In genomic region chr13:110921695-110922094, GRCh38 we compare ENCODE assay signal across 22 cellular contexts. TPM values are rescaled to one million over a fixed set of nuclear protein-coding genes. Genes with fewer than 3 reads are reported as not detected.
DNase-seq lines count a peak whose midpoint lies in the region; ATAC-seq and TF ChIP-seq lines count a peak whose summit lies in the region.
"Had no signal": no experiment of that assay in that cellular context is flagged by ENCODE, and none has a peak within 500 bp of the region (broad histone marks: within the 10 kb centered on the region; RNA-seq: fewer than 3 reads in every experiment).

No MANE protein-coding gene starts in this region.

- H3K18ac ChIP-seq in mesenchymal stem cell (ENCODE audit: low read depth in 1 of 2, low read length in 2 of 2), result no peak overlapping the region

- TF ChIP-seq CTCF in natural killer cell (IDR thresholded peaks at IDR 0.05) (no peak), activated B cell treated with CpG ODN at 0.5 μM for 24 hours (IDR thresholded peaks at IDR 0.05) (no peak), Peyer's patch (IDR thresholded peaks at IDR 0.05) (no peak)

- intact Hi-C loops in natural killer cell (cut with micrococcal nuclease), result no loop called here
- intact Hi-C loops in activated B cell treated with CpG ODN at 0.5 μM for 24 hours (cut with micrococcal nuclease), result no loop called here

- no peak overlapping the region for H4K91ac ChIP-seq in mesenchymal stem cell (ENCODE audit: low read length)

- no peak for ATAC-seq in natural killer cell treated with Interleukin-12 subunit alpha and Interleukin-12 subunit beta and Interleukin-15 and Interleukin-18, amount 100 ng/mL, for 72 hours
- no peak for ATAC-seq in natural killer cell
- ATAC-seq in activated B cell treated with CpG ODN at 0.5 μM for 24 hours (ENCODE audit: low read depth), result no peak
- ATAC-seq: left lung had no signal

- no peak overlapping the region for H3K4ac ChIP-seq in mesenchymal stem cell (ENCODE audit: low read depth in 1 of 2, low read length in 2 of 2)

- H2BK5ac ChIP-seq in mesenchymal stem cell (ENCODE audit: low read depth, low read length, poor library complexity, severe bottlenecking), result no peak overlapping the region

- peaks cover 28 to 34% of the 10 kb centered on the region in 2 donors for H3K27me3 Mint-ChIP-seq in natural killer cell treated with Interleukin-12 subunit alpha and Interleukin-12 subunit beta and Interleukin-15 and Interleukin-18, amount 100 ng/mL, for 72 hours
- H3K27me3 Mint-ChIP-seq in natural killer cell (ENCODE audit: low read depth in 2 of 2) (peaks cover 39 to 50% of the 10 kb centered on the region in 2 donors), activated B cell treated with CpG ODN at 0.5 μM for 24 hours (peaks cover 3% of the 10 kb centered on the region)

- POLR2A ChIA-PET in activated B cell treated with CpG ODN at 0.5 μM for 24 hours (lab: Charles Lee), result interaction anchor here (1.0 kb wide), 1 partner anchor 209 kb away, joined by 3 read pairs; no protein-coding TSS in a partner anchor

- no peak overlapping the region for H2BK120ac ChIP-seq in mesenchymal stem cell (ENCODE audit: low read depth, low read length)

- H3K36me3 ChIP-seq in mesenchymal stem cell (ENCODE audit: control insufficient read depth in 1 of 2, insufficient read depth in 2 of 2, low read depth in 1 of 2, low read length in 2 of 2) (no peaks in the 10 kb centered on the region), Peyer's patch (no peaks in the 10 kb centered on the region)
- H3K36me3 ChIP-seq: left lung, ovary had no signal

- no peak overlapping the region for H3K23ac ChIP-seq in mesenchymal stem cell (ENCODE audit: low read length in 2 of 2)

- H2BK12ac ChIP-seq in mesenchymal stem cell (ENCODE audit: low read length in 2 of 2), result no peak overlapping the region

- TF ChIP-seq POLR2A in Peyer's patch (IDR thresholded peaks at IDR 0.05), result no peak

- peak overlapping the region; percentile 34 for H3K4me3 Mint-ChIP-seq in natural killer cell treated with Interleukin-12 subunit alpha and Interleukin-12 subunit beta and Interleukin-15 and Interleukin-18, amount 100 ng/mL, for 72 hours
- H3K4me3 Mint-ChIP-seq in natural killer cell (no peak overlapping the region), activated B cell treated with CpG ODN at 0.5 μM for 24 hours (peak overlapping the region; percentile 37)
- H3K4me3 Mint-ChIP-seq: activated naive CD4-positive, alpha-beta T cell treated with anti-CD3 and anti-CD28 coated beads for 36 hours; activated T-cell treated with anti-CD3 and anti-CD28 coated beads, Interleukin-2, amount 50 U/mL, for 4 hours; mesothelial cell of epicardium; type B pancreatic cell had no signal

- no peak overlapping the region for H2AK5ac ChIP-seq in mesenchymal stem cell (ENCODE audit: low read length, severe bottlenecking)

- peak overlapping the region; percentile 16 for H2AFZ ChIP-seq in mesenchymal stem cell (ENCODE audit: low read depth, low read length)
- H2AFZ ChIP-seq: GM23248 had no signal

- peaks cover 4% of the 10 kb centered on the region for H3K79me1 ChIP-seq in mesenchymal stem cell (replicated peaks; ENCODE audit: low read length, poor library complexity, severe bottlenecking)

- H3K4me1 ChIP-seq in mesenchymal stem cell (ENCODE audit: control insufficient read depth, insufficient read depth, low read depth, low read length) (peaks cover 2% of the 10 kb centered on the region), Peyer's patch (no peaks in the 10 kb centered on the region)

- H3K14ac ChIP-seq in mesenchymal stem cell (ENCODE audit: low read length in 2 of 2), result no peak overlapping the region

- no peaks in the 10 kb centered on the region for H3K9me3 Mint-ChIP-seq in natural killer cell treated with Interleukin-12 subunit alpha and Interleukin-12 subunit beta and Interleukin-15 and Interleukin-18, amount 100 ng/mL, for 72 hours
- H3K9me3 Mint-ChIP-seq in natural killer cell (no peaks in the 10 kb centered on the region), activated B cell treated with CpG ODN at 0.5 μM for 24 hours (no peaks in the 10 kb centered on the region)
- H3K9me3 Mint-ChIP-seq: activated naive CD4-positive, alpha-beta T cell treated with anti-CD3 and anti-CD28 coated beads for 36 hours; activated T-cell treated with anti-CD3 and anti-CD28 coated beads, Interleukin-2, amount 50 U/mL, for 4 hours; mesothelial cell of epicardium; naive B cell; type B pancreatic cell had no signal

- H3K27ac ChIP-seq in mesenchymal stem cell (ENCODE audit: low read length, poor library complexity, severe bottlenecking) (no peak overlapping the region), Peyer's patch (no peak overlapping the region)
- H3K27ac ChIP-seq: C4-2B, GM23248, left lung, ovary, skin epidermis had no signal

- WGBS in mesenchymal stem cell, result 86% methylated on average over 8 of the region's 8 CpGs

- DNase-seq in natural killer cell treated with Interleukin-12 subunit alpha and Interleukin-12 subunit beta and Interleukin-15 and Interleukin-18, amount 100 ng/mL, for 72 hours (ENCODE audit: low spot score), result no peak
- no peak for DNase-seq in natural killer cell
- no peak for DNase-seq in activated B cell treated with CpG ODN at 0.5 μM for 24 hours
- no peak for DNase-seq in mesenchymal stem cell
- DNase-seq in Peyer's patch, result no peak
- DNase-seq in T1000 (lab: John Stamatoyannopoulos, UW), result no peak
- no peak for DNase-seq in NCI-H69 (lab: John Stamatoyannopoulos, UW)
- DNase-seq: activated naive CD4-positive, alpha-beta T cell treated with anti-CD3 and anti-CD28 coated beads for 36 hours; activated T-cell treated with anti-CD3 and anti-CD28 coated beads, Interleukin-2, amount 50 U/mL, for 4 hours; amygdala; DND-41; GM23248; left lung; naive B cell; NCI-H1092 treated with DMSO at 0.1 percent for 48 hours; NCI-H187; NCI-H526 treated with DMSO at 0.1 percent for 48 hours; ovary had no signal

- no peak overlapping the region for H3K4me2 ChIP-seq in mesenchymal stem cell (ENCODE audit: low read length, poor library complexity, severe bottlenecking)

- CTCF ChIA-PET in activated B cell treated with CpG ODN at 0.5 μM for 24 hours (lab: Charles Lee), result no interaction called here

- peaks cover 0 to 10% of the 10 kb centered on the region in 2 experiments for H3K27me3 ChIP-seq in mesenchymal stem cell (ENCODE audit: control insufficient read depth in 1 of 2, insufficient read depth in 1 of 2, low read length in 2 of 2)
- no peaks in the 10 kb centered on the region for H3K27me3 ChIP-seq in Peyer's patch
- H3K27me3 ChIP-seq: ovary had no signal

- H3K9me3 ChIP-seq in mesenchymal stem cell (ENCODE audit: control insufficient read depth, low read length), result no peaks in the 10 kb centered on the region
- no peaks in the 10 kb centered on the region for H3K9me3 ChIP-seq in Peyer's patch
- H3K9me3 ChIP-seq: left lung, ovary had no signal

- no peak overlapping the region for H4K8ac ChIP-seq in mesenchymal stem cell (ENCODE audit: low read length)

- H3K4me3 ChIP-seq in mesenchymal stem cell (ENCODE audit: insufficient read depth in 1 of 2, low read depth in 1 of 2, low read length in 2 of 2) (no peak overlapping the region), Peyer's patch (no peak overlapping the region)
- H3K4me3 ChIP-seq: GM23248, left lung, ovary, skin epidermis had no signal

- H3K27ac Mint-ChIP-seq in natural killer cell treated with Interleukin-12 subunit alpha and Interleukin-12 subunit beta and Interleukin-15 and Interleukin-18, amount 100 ng/mL, for 72 hours, result peak overlapping the region in 1 of 2 donors; percentile 22
- no peak overlapping the region for H3K27ac Mint-ChIP-seq in natural killer cell
- H3K27ac Mint-ChIP-seq in activated B cell treated with CpG ODN at 0.5 μM for 24 hours, result peak overlapping the region; percentile 92
- H3K27ac Mint-ChIP-seq: activated naive CD4-positive, alpha-beta T cell treated with anti-CD3 and anti-CD28 coated beads for 36 hours; mesothelial cell of epicardium; type B pancreatic cell had no signal

- H3K4me1 Mint-ChIP-seq in natural killer cell treated with Interleukin-12 subunit alpha and Interleukin-12 subunit beta and Interleukin-15 and Interleukin-18, amount 100 ng/mL, for 72 hours (ENCODE audit: low read depth in 2 of 2), result peaks cover 13 to 17% of the 10 kb centered on the region in 2 donors
- H3K4me1 Mint-ChIP-seq in natural killer cell (peaks cover 6 to 11% of the 10 kb centered on the region in 2 donors), activated B cell treated with CpG ODN at 0.5 μM for 24 hours (peaks cover 36% of the 10 kb centered on the region)

- no peaks in the 10 kb centered on the region for H3K36me3 Mint-ChIP-seq in natural killer cell treated with Interleukin-12 subunit alpha and Interleukin-12 subunit beta and Interleukin-15 and Interleukin-18, amount 100 ng/mL, for 72 hours
- no peaks in the 10 kb centered on the region for H3K36me3 Mint-ChIP-seq in natural killer cell
- H3K36me3 Mint-ChIP-seq in activated B cell treated with CpG ODN at 0.5 μM for 24 hours (ENCODE audit: low read depth), result no peaks in the 10 kb centered on the region
- H3K36me3 Mint-ChIP-seq: mesothelial cell of epicardium, naive B cell, type B pancreatic cell had no signal

- H3K9ac ChIP-seq in mesenchymal stem cell (ENCODE audit: low read length), result no peak overlapping the region
- H3K9ac ChIP-seq: GM23248 had no signal

- no peak overlapping the region for H2BK15ac ChIP-seq in mesenchymal stem cell (ENCODE audit: low read depth, poor library complexity, severe bottlenecking)

RNA-seq across cellular contexts. Expression of gene ANKRD10, which starts 6.8 kb away (rescaled TPM):
- total RNA-seq in natural killer cell treated with Interleukin-12 subunit alpha and Interleukin-12 subunit beta and Interleukin-15 and Interleukin-18, amount 100 ng/mL, for 72 hours, result 100 to 1,000 TPM in 1 of 2 donors, 10 to 100 TPM in 1; 95.5 to 137 TPM
- total RNA-seq in natural killer cell (100 to 1,000 TPM; 173 to 221 (median 185) TPM), activated B cell treated with CpG ODN at 0.5 μM for 24 hours (212 and 256 TPM in 2 replicates), Peyer's patch (100 to 1,000 TPM; 117 to 184 (median 138) TPM)
- polyA plus RNA-seq in mesenchymal stem cell (2013, experiment 1 of 2), result 34.0 TPM
- 33.7 TPM for polyA plus RNA-seq in mesenchymal stem cell (2013, experiment 2 of 2)
